14 cellular contexts compared by ENCODE assay signal in the genomic region with DNA sequence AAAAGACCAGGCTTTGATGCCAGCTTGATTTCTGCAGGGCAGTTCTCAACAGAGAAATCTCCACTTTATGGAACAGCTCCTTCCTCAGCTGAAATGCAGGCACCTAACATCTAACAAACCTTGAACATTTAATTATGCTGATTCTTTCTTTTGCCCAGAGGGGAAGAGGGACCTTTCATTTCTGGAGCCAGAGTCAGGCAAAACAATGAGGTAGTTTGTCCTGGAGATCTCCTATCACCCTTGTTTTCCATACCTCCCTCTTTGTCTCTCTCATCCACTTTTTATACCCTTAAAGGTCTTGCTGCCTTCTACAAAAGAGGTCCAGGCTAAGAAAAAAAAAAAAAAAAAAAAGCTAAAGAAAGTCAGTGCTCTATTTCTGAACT. TPM values are rescaled to one million over a fixed set of nuclear protein-coding genes. Genes with fewer than 3 reads are reported as not detected.
DNase-seq lines count a peak whose midpoint lies in the region; ATAC-seq and TF ChIP-seq lines count a peak whose summit lies in the region.
"Had no signal": no experiment of that assay in that cellular context is flagged by ENCODE, and none has a peak within 500 bp of the region (broad histone marks: within the 10 kb centered on the region; RNA-seq: fewer than 3 reads in every experiment).

No MANE protein-coding gene starts in this region.

- TF ChIP-seq EP300 in upper lobe of left lung (IDR thresholded peaks at IDR 0.05): no peak

- no peak for DNase-seq in heart left ventricle
- no peak for DNase-seq in Right ventricle myocardium inferior (ENCODE audit: missing footprints)
- DNase-seq in activated B cell treated with CpG ODN at 0.5 μM for 24 hours: no peak
- DNase-seq in memory B cell (ENCODE audit: low spot score in 2 of 2): no peak
- no peak for DNase-seq in upper lobe of left lung
- DNase-seq: activated gamma-delta T cell treated with Interleukin-2 at 50 U/mL for 16 hours, C1 segment of cervical spinal cord, dorsolateral prefrontal cortex, midbrain, NCI-H1092, PC-9 had no signal

- peak overlapping the region in 4 of 12 donors; percentile 11 to 30 (median 18) for H3K4me3 ChIP-seq in heart left ventricle
- peak overlapping the region in 1 of 4 donors; percentile 33 for H3K4me3 ChIP-seq in upper lobe of left lung
- H3K4me3 ChIP-seq: PC-9 had no signal

- H3K27me3 ChIP-seq in heart left ventricle (no peaks in the 10 kb centered on the region), upper lobe of left lung (no peaks in the 10 kb centered on the region)

- H3K4me3 Mint-ChIP-seq in activated B cell treated with CpG ODN at 0.5 μM for 24 hours (peak overlapping the region; percentile 62), memory B cell (peak overlapping the region; percentile 76)

- peak overlapping the region in 9 of 12 donors; percentile 4 to 76 (median 61) for H3K27ac ChIP-seq in heart left ventricle
- peak overlapping the region in 3 of 4 donors; percentile 20 to 65 (median 64) for H3K27ac ChIP-seq in upper lobe of left lung
- H3K27ac ChIP-seq: PC-9 had no signal

- TF ChIP-seq POLR2A in heart left ventricle (IDR thresholded peaks at IDR 0.05) (no peak), upper lobe of left lung (IDR thresholded peaks at IDR 0.05) (no peak)

- ATAC-seq in heart left ventricle (no peak), Right ventricle myocardium inferior (no peak), activated B cell treated with CpG ODN at 0.5 μM for 24 hours (ENCODE audit: low read depth) (no peak), memory B cell (ENCODE audit: low read depth) (no peak), upper lobe of left lung (ENCODE audit: low FRiP score in 2 of 2) (no peak), HG02840 (IDR thresholded peaks at IDR 0.05; ENCODE audit: low FRiP score, unreplicated experiment) (no peak), HG02884 (IDR thresholded peaks at IDR 0.05; ENCODE audit: unreplicated experiment) (no peak), HG03439 (IDR thresholded peaks at IDR 0.05; ENCODE audit: unreplicated experiment) (no peak)

- no peaks in the 10 kb centered on the region for H3K27me3 Mint-ChIP-seq in activated B cell treated with CpG ODN at 0.5 μM for 24 hours
- peaks cover 7% of the 10 kb centered on the region for H3K27me3 Mint-ChIP-seq in memory B cell

- H3K9me3 Mint-ChIP-seq in activated B cell treated with CpG ODN at 0.5 μM for 24 hours (no peaks in the 10 kb centered on the region), memory B cell (no peaks in the 10 kb centered on the region)

- no peaks in the 10 kb centered on the region for H3K36me3 ChIP-seq in heart left ventricle
- no peaks in the 10 kb centered on the region for H3K36me3 ChIP-seq in upper lobe of left lung

- H3K4me1 ChIP-seq in heart left ventricle: peaks cover 0 to 29% (median 16%) of the 10 kb centered on the region in 12 donors
- peaks cover 17 to 25% (median 21%) of the 10 kb centered on the region in 4 donors for H3K4me1 ChIP-seq in upper lobe of left lung

- H3K27ac Mint-ChIP-seq in activated B cell treated with CpG ODN at 0.5 μM for 24 hours (no peak overlapping the region), memory B cell (peak overlapping the region; percentile 54)

- no peaks in the 10 kb centered on the region for H3K36me3 Mint-ChIP-seq in activated B cell treated with CpG ODN at 0.5 μM for 24 hours (ENCODE audit: low read depth)
- H3K36me3 Mint-ChIP-seq in memory B cell: no peaks in the 10 kb centered on the region

- no peak for TF ChIP-seq CTCF in heart left ventricle (IDR thresholded peaks at IDR 0.05)
- TF ChIP-seq CTCF in activated B cell treated with CpG ODN at 0.5 μM for 24 hours (IDR thresholded peaks at IDR 0.05): no peak
- TF ChIP-seq CTCF in upper lobe of left lung (IDR thresholded peaks at IDR 0.05): no peak

- CTCF ChIA-PET in activated B cell treated with CpG ODN at 0.5 μM for 24 hours (lab: Charles Lee): interaction anchor here (0.6 to 1.6 kb wide), 5 partner anchors 11 to 142 kb away, joined by 3 to 7 read pairs (median 3); no protein-coding TSS in a partner anchor

- intact Hi-C loops in heart left ventricle (cut with DNase I): no loop called here
- intact Hi-C loops in Right ventricle myocardium inferior (cut with DNase I): no loop called here
- intact Hi-C loops in activated B cell treated with CpG ODN at 0.5 μM for 24 hours (cut with micrococcal nuclease): no loop called here

- POLR2A ChIA-PET in activated B cell treated with CpG ODN at 0.5 μM for 24 hours (lab: Charles Lee): interaction anchor here (1.0 to 1.2 kb wide), 2 partner anchors 27 to 105 kb away, joined by 4 read pairs; no protein-coding TSS in a partner anchor

- H3K9me3 ChIP-seq in heart left ventricle: no peaks in the 10 kb centered on the region
- H3K9me3 ChIP-seq in upper lobe of left lung: no peaks in the 10 kb centered on the region

- H3K4me1 Mint-ChIP-seq in activated B cell treated with CpG ODN at 0.5 μM for 24 hours: peaks cover 13% of the 10 kb centered on the region
- peaks cover 8% of the 10 kb centered on the region for H3K4me1 Mint-ChIP-seq in memory B cell

RNA-seq across cellular contexts. Expression of a gene that starts 26.1 kb away (rescaled TPM):
- total RNA-seq in heart left ventricle (100 to 1,000 TPM in 4 of 9 donors, 10 to 100 TPM in 5; 59.7 to 116 (median 93.4) TPM), Right ventricle myocardium inferior (123 TPM), activated B cell treated with CpG ODN at 0.5 μM for 24 hours (90.9 and 95.7 TPM in 2 replicates), upper lobe of left lung (100 to 1,000 TPM in 1 of 6 donors, 10 to 100 TPM in 5; 25.0 to 104 (median 46.0) TPM)
- 10 to 100 TPM; 32.8 to 55.4 TPM for polyA plus RNA-seq in heart left ventricle
